In the genomic region with DNA sequence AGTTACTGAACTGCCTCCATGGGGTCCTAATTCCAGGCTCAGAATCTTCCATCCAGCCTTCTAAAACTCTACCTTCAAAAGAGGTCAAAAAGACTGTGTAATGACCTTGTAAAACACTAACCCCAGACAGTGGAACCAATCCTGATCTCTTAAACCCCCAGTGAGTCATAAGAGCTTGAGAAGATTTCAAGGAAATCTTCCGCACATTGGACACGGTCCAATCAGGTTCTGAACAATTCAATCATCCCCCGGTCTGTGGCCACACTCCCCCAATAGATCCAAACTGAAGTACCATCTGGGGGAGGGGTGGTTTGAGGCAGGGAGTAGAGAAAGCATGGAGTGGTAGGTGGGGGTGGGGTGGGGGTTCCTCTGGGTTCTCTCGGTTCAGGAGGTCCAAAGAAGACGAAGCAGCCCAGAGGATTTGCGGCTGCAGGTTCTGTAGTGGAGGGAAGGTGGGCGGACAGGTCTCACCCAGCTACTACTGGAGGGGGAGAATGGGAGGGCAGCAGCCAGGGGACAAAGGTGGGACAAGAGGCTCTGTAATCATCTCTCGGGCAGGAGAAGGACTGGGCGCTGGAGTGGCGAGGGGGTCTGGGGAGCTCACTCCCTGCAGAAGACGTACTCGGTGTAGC, we compare ENCODE assay signal across 8 cellular contexts. TPM values are rescaled to one million over a fixed set of nuclear protein-coding genes. Genes with fewer than 3 reads are reported as not detected.
DNase-seq lines count a peak whose midpoint lies in the region; ATAC-seq, FAIRE-seq and TF ChIP-seq lines count a peak whose summit lies in the region.

No MANE protein-coding gene starts in this region.

- H3K4me3 ChIP-seq in ACC112 (ENCODE audit: low read depth, low read length) (peak overlapping the region; percentile 85), HUES64 (ENCODE audit: low read length) (peak overlapping the region; percentile 56), bronchial epithelial cell (ENCODE audit: low read depth, low read length) (peak overlapping the region; percentile 66), mucosa of descending colon (peak overlapping the region; percentile 33)

- H2AFZ ChIP-seq in ACC112 (ENCODE audit: low read length, unreplicated experiment) = no peak overlapping the region

- ATAC-seq in mucosa of descending colon = peak; percentile 1
- ATAC-seq in GM21360 (IDR thresholded peaks at IDR 0.05; ENCODE audit: unreplicated experiment) = no peak
- ATAC-seq in GM18868 (IDR thresholded peaks at IDR 0.05; ENCODE audit: unreplicated experiment) = no peak

- intact Hi-C loops in mucosa of descending colon (cut with DNase I, micrococcal nuclease) = loop anchor here in 1 of 2 donors (2.0 kb wide), 1 partner anchor 62 kb away; no protein-coding TSS in a partner anchor

- WGBS in HUES64 = 48% methylated on average over 12 of the region's 12 CpGs

- H3K9ac ChIP-seq in HUES64 (ENCODE audit: low read depth, low read length) = no peak overlapping the region

- H3K36me3 ChIP-seq in ACC112 (ENCODE audit: insufficient read depth, low read length) (no peaks in the 10 kb centered on the region), HUES64 (ENCODE audit: insufficient read depth, low read length) (no peaks in the 10 kb centered on the region), bronchial epithelial cell (ENCODE audit: control insufficient read depth, insufficient read depth, low read length) (no peaks in the 10 kb centered on the region), mucosa of descending colon (ENCODE audit: low read depth) (no peaks in the 10 kb centered on the region)

- peaks cover 29% of the 10 kb centered on the region for H3K79me2 ChIP-seq in ACC112 (ENCODE audit: control insufficient read depth, insufficient read depth, low read length, unreplicated experiment)

- DNase-seq in bronchial epithelial cell (ENCODE audit: low read depth) (peak; percentile 40), mucosa of descending colon (peak in 1 of 3 donors; percentile 42), DMS79 treated with DMSO at 0.1 percent for 48 hours (lab: John Stamatoyannopoulos, UW) (no peak), NCI-H2171 (lab: John Stamatoyannopoulos, UW) (no peak)

- peaks cover 27% of the 10 kb centered on the region for H3K4me1 ChIP-seq in ACC112 (ENCODE audit: control insufficient read depth, insufficient read depth, low read length, unreplicated experiment)
- H3K4me1 ChIP-seq in HUES64 (ENCODE audit: insufficient read depth, low read length) = no peaks in the 10 kb centered on the region
- peaks cover 5% of the 10 kb centered on the region for H3K4me1 ChIP-seq in mucosa of descending colon (ENCODE audit: low read depth)

- TF ChIP-seq CTCF in bronchial epithelial cell (IDR thresholded peaks at IDR 0.05; ENCODE audit: insufficient read depth, low read length, severe bottlenecking) (no peak), mucosa of descending colon (IDR thresholded peaks at IDR 0.05) (no peak)

- H3K9me3 ChIP-seq in HUES64 (ENCODE audit: insufficient read depth, low read depth, low read length) (no peaks in the 10 kb centered on the region), mucosa of descending colon (no peaks in the 10 kb centered on the region)

- peak overlapping the region; percentile 31 for H3K27ac ChIP-seq in ACC112 (ENCODE audit: low read depth, low read length)
- H3K27ac ChIP-seq in HUES64 (ENCODE audit: low read depth, low read length) = no peak overlapping the region

- H3K27me3 ChIP-seq in ACC112 (ENCODE audit: insufficient read depth, low read length) = no peaks in the 10 kb centered on the region
- H3K27me3 ChIP-seq in HUES64 (ENCODE audit: insufficient read depth, low read length) = peaks cover 65% of the 10 kb centered on the region
- no peaks in the 10 kb centered on the region for H3K27me3 ChIP-seq in bronchial epithelial cell (ENCODE audit: control insufficient read depth, insufficient read depth, low read length)

- FAIRE-seq in bronchial epithelial cell (lab: Jason Lieb, UNC) = no peak

RNA-seq across cellular contexts. Expression of a gene that starts 1.5 kb away (rescaled TPM):
- 4.3 TPM for polyA plus RNA-seq in HUES64 (2013, experiment 1 of 2)
- 4.4 TPM for polyA plus RNA-seq in HUES64 (2013, experiment 2 of 2)
- total RNA-seq in bronchial epithelial cell (6.5 and 15.3 TPM in 2 replicates), mucosa of descending colon (10 to 100 TPM; 26.2 to 62.4 (median 62.0) TPM)

Comparison
In these comparisons a context has a peak if more than half of its experiments do, and no peak if none do; other contexts are left out.
1. H3K4me3 ChIP-seq: peak in every context shown above with its lines; median percentile 85 in ACC112; 66 in bronchial epithelial cell; 56 in HUES64; 33 in mucosa of descending colon.